In the genomic region with DNA sequence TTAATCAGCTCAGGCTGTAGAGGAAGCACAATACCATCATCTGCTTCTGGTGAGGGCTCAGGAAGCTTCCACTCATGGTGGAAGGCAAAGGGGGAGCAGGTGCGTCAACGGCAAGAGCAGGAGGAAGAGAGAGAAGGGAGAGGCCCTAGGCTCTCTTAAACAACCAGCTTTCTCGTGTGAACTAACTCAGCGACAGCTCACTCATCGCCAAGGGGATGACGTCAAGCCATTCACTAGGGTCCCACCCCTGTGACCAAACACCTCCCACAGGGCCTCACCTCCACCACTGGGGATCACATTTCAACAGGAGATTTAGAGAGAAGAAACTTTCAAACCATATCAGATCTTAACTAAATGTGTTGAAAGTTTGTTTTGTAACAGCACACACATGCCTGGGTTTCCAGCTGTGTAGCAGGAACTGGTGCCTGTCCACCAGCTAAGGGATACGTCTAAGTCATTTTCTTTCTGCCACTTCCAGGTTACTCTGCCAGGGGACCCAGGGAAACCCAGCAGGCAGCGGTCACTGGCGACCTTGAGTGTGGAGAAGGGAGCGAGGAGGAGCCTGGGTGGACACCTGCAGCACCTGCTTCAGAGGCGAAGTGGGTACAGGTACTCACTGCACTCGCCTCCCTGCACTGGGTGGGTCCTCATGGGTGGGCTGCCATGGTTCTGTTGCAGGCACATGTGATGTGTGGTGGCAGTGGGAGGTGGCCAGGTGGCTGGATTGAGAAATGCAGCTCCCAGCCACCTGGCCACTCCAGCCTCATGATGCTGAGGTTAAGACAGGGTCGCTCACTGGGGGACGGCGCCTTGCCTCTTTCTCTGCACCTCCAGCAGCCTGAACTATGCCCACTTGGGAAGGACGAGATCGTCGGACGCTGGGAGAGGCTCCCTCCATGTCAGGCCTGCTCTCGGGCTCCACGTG, we compare ENCODE assay signal across 12 cellular contexts. TPM values are rescaled to one million over a fixed set of nuclear protein-coding genes. Genes with fewer than 3 reads are reported as not detected.
DNase-seq lines count a peak whose midpoint lies in the region; ATAC-seq and TF ChIP-seq lines count a peak whose summit lies in the region.
"Had no signal": no experiment of that assay in that cellular context is flagged by ENCODE, and none has a peak within 500 bp of the region (broad histone marks: within the 10 kb centered on the region; RNA-seq: fewer than 3 reads in every experiment).

No MANE protein-coding gene starts in this region.

- H3K9me3 Mint-ChIP-seq in activated CD4-positive, alpha-beta T cell treated with anti-CD3 and anti-CD28 coated beads for 36 hours (ENCODE audit: low read depth), result peaks cover 5% of the 10 kb centered on the region

- H3K9me3 ChIP-seq in prostate gland, result no peaks in the 10 kb centered on the region

- DNase-seq in activated CD4-positive, alpha-beta T cell treated with anti-CD3 and anti-CD28 coated beads for 36 hours, result peak; percentile 34
- no peak for DNase-seq in activated CD4-positive, alpha-beta T cell treated with anti-CD3 and anti-CD28 coated beads, Interleukin-2, amount 50 U/mL, for 1 hour
- peak; percentile 1 for DNase-seq in NCI-H69 (lab: John Stamatoyannopoulos, UW)
- DNase-seq in renal cortical epithelial cell (ENCODE audit: low read depth), result peak; percentile 61
- no peak for DNase-seq in prostate gland (ENCODE audit: low spot score)
- DNase-seq in NCI-H2029 (lab: John Stamatoyannopoulos, UW), result no peak
- DNase-seq: activated B cell treated with CpG ODN at 0.5 μM for 24 hours, amygdala, HCEC 1CT had no signal

- peaks cover 2% of the 10 kb centered on the region for H3K36me3 Mint-ChIP-seq in activated CD4-positive, alpha-beta T cell treated with anti-CD3 and anti-CD28 coated beads for 36 hours (ENCODE audit: low read depth)

- POLR2A ChIA-PET in activated CD4-positive, alpha-beta T cell treated with anti-CD3 and anti-CD28 coated beads for 36 hours (lab: Charles Lee), result interaction anchor here (0.5 kb wide), 1 partner anchor 222 kb away, joined by 3 read pairs; no protein-coding TSS in a partner anchor

- peak in 1 of 4 experiments; percentile 4 for TF ChIP-seq CTCF in prostate gland (IDR thresholded peaks at IDR 0.05)

- peak; percentile 47 for ATAC-seq in activated CD4-positive, alpha-beta T cell treated with anti-CD3 and anti-CD28 coated beads for 36 hours
- peak; percentile 92 for ATAC-seq in esophagus mucosa
- ATAC-seq in GM19455 (IDR thresholded peaks at IDR 0.05; ENCODE audit: unreplicated experiment), result no peak
- ATAC-seq: left colon had no signal

- H3K27me3 ChIP-seq in prostate gland (replicated peaks; ENCODE audit: insufficient read depth), result no peaks in the 10 kb centered on the region

- no peak overlapping the region for H3K4me3 Mint-ChIP-seq in activated CD4-positive, alpha-beta T cell treated with anti-CD3 and anti-CD28 coated beads for 36 hours
- H3K4me3 Mint-ChIP-seq: activated B cell treated with CpG ODN at 0.5 μM for 24 hours had no signal

- H3K27ac Mint-ChIP-seq in activated CD4-positive, alpha-beta T cell treated with anti-CD3 and anti-CD28 coated beads for 36 hours, result no peak overlapping the region
- H3K27ac Mint-ChIP-seq: activated B cell treated with CpG ODN at 0.5 μM for 24 hours had no signal

- TF ChIP-seq POLR2A in prostate gland (IDR thresholded peaks at IDR 0.05), result no peak

- no peak overlapping the region for H3K4me3 ChIP-seq in prostate gland

- CTCF ChIA-PET in activated CD4-positive, alpha-beta T cell treated with anti-CD3 and anti-CD28 coated beads for 36 hours (lab: Charles Lee), result interaction anchor here (0.6 kb wide), 1 partner anchor 1163 kb away, joined by 3 read pairs; no protein-coding TSS in a partner anchor

- H3K27ac ChIP-seq in prostate gland, result no peak overlapping the region

- intact Hi-C loops in activated CD4-positive, alpha-beta T cell treated with anti-CD3 and anti-CD28 coated beads for 36 hours (cut with DNase I, micrococcal nuclease), result no loop called here
- intact Hi-C loops in prostate gland (cut with DNase I), result no loop called here

- H3K4me1 Mint-ChIP-seq in activated CD4-positive, alpha-beta T cell treated with anti-CD3 and anti-CD28 coated beads for 36 hours, result peaks cover 25% of the 10 kb centered on the region
- H3K4me1 Mint-ChIP-seq: activated B cell treated with CpG ODN at 0.5 μM for 24 hours had no signal

- WGBS in prostate gland, result 50% methylated on average over 21 of the region's 21 CpGs

- H3K36me3 ChIP-seq in prostate gland, result no peaks in the 10 kb centered on the region

- H3K27me3 Mint-ChIP-seq in activated CD4-positive, alpha-beta T cell treated with anti-CD3 and anti-CD28 coated beads for 36 hours, result peaks cover 14% of the 10 kb centered on the region

- no peaks in the 10 kb centered on the region for H3K4me1 ChIP-seq in prostate gland (replicated peaks)

RNA-seq across cellular contexts. Expression of gene GPC1, which starts 8.4 kb away (rescaled TPM):
- 1 to 10 TPM; 1.7 to 2.0 TPM for total RNA-seq in activated CD4-positive, alpha-beta T cell treated with anti-CD3 and anti-CD28 coated beads for 36 hours
- total RNA-seq in esophagus mucosa, result 101 TPM
- total RNA-seq in renal cortical epithelial cell, result 18.1 and 49.9 TPM in 2 replicates
- total RNA-seq in prostate gland, result 100 to 1,000 TPM in 1 of 2 donors, 10 to 100 TPM in 1; 80.7 to 447 TPM

Comparison
In these comparisons a context has a peak if more than half of its experiments do, and no peak if none do; other contexts are left out.
1. DNase-seq: peak in activated CD4-positive, alpha-beta T cell treated with anti-CD3 and anti-CD28 coated beads for 36 hours (single experiment), NCI-H69 (single experiment) and renal cortical epithelial cell (single experiment); none in activated CD4-positive, alpha-beta T cell treated with anti-CD3 and anti-CD28 coated beads, Interleukin-2, amount 50 U/mL, for 1 hour (single experiment), prostate gland (single experiment) and NCI-H2029 (single experiment).